Comparison of ENCODE assay signal across 21 cellular contexts in the genomic region with DNA sequence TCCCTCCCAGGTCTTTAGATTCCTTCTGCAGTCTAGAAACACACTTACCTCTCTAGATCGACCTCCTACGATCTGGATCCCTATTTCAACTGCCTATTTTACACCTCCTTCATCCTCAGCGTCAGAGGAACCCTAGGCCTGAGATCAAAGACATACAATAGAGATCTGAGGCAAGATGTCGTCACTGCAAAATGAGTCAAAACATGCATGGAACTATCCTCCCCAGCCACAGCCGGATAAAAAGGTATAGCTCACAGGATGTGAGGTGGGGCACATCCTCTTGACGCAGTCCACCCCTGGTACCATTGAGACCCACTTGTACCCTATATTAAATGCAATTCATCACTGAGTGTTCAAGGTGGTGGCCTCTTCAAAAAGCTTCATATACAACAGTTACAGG.
DNase-seq lines count a peak whose midpoint lies in the region; ATAC-seq and TF ChIP-seq lines count a peak whose summit lies in the region.
"Had no signal": no experiment of that assay in that cellular context is flagged by ENCODE, and none has a peak within 500 bp of the region (broad histone marks: within the 10 kb centered on the region; RNA-seq: fewer than 3 reads in every experiment).

No MANE protein-coding gene starts in this region.

- H3K4me1 Mint-ChIP-seq in activated CD4-positive, alpha-beta memory T cell treated with anti-CD3 and anti-CD28 coated beads, Interleukin-2, amount 10 ng/mL, durations not matched to agents 7 days and 5 days = peaks cover 29% of the 10 kb centered on the region
- H3K4me1 Mint-ChIP-seq: stimulated activated naive B cell treated with anti-CD40 and anti-IgM and Interleukin-4, amounts not matched to agents 10 μg/mL and 1 μg/mL and 100 μg/mL, for 72 hours had no signal

- CTCF ChIA-PET in activated CD4-positive, alpha-beta memory T cell treated with anti-CD3 and anti-CD28 coated beads, Interleukin-2, amount 10 ng/mL, durations not matched to agents 7 days and 5 days (lab: Charles Lee) = interaction anchor here (0.7 to 1.7 kb wide), 3 partner anchors 63 to 465 kb away, joined by 3 to 4 read pairs (median 3); no protein-coding TSS in a partner anchor

- H3K27me3 Mint-ChIP-seq in activated CD4-positive, alpha-beta memory T cell treated with anti-CD3 and anti-CD28 coated beads, Interleukin-2, amount 10 ng/mL, durations not matched to agents 7 days and 5 days = peaks cover 6% of the 10 kb centered on the region
- H3K27me3 Mint-ChIP-seq: brain had no signal

- H3K27me3 ChIP-seq in foreskin keratinocyte = no peaks in the 10 kb centered on the region
- H3K27me3 ChIP-seq: neural progenitor cell, thyroid gland had no signal

- no peak overlapping the region for H3K4me3 Mint-ChIP-seq in activated CD4-positive, alpha-beta memory T cell treated with anti-CD3 and anti-CD28 coated beads, Interleukin-2, amount 10 ng/mL, durations not matched to agents 7 days and 5 days
- H3K4me3 Mint-ChIP-seq: brain; neural progenitor cell; stimulated activated naive B cell treated with anti-CD40 and anti-IgM and Interleukin-4, amounts not matched to agents 10 μg/mL and 1 μg/mL and 100 μg/mL, for 72 hours had no signal

- peak overlapping the region; percentile 58 for H3K27ac Mint-ChIP-seq in activated CD4-positive, alpha-beta memory T cell treated with anti-CD3 and anti-CD28 coated beads, Interleukin-2, amount 10 ng/mL, durations not matched to agents 7 days and 5 days
- H3K27ac Mint-ChIP-seq: brain; neural progenitor cell; stimulated activated naive B cell treated with anti-CD40 and anti-IgM and Interleukin-4, amounts not matched to agents 10 μg/mL and 1 μg/mL and 100 μg/mL, for 72 hours had no signal

- H3K36me3 Mint-ChIP-seq in activated CD4-positive, alpha-beta memory T cell treated with anti-CD3 and anti-CD28 coated beads, Interleukin-2, amount 10 ng/mL, durations not matched to agents 7 days and 5 days (ENCODE audit: low read depth) = no peaks in the 10 kb centered on the region
- H3K36me3 Mint-ChIP-seq: brain, neural progenitor cell had no signal

- no peak overlapping the region for H3K27ac ChIP-seq in foreskin keratinocyte
- H3K27ac ChIP-seq: C4-2B, coronary artery, lower lobe of right lung, neural progenitor cell, thyroid gland had no signal

- TF ChIP-seq CTCF in foreskin keratinocyte (conservative IDR thresholded peaks at IDR 0.05) = no peak

- no peaks in the 10 kb centered on the region for H3K4me1 ChIP-seq in foreskin keratinocyte
- H3K4me1 ChIP-seq: lower lobe of right lung had no signal

- POLR2A ChIA-PET in activated CD4-positive, alpha-beta memory T cell treated with anti-CD3 and anti-CD28 coated beads, Interleukin-2, amount 10 ng/mL, durations not matched to agents 7 days and 5 days (lab: Charles Lee) = no interaction called here

- peak; percentile 3 to 4 for DNase-seq in stimulated activated CD4-positive, alpha-beta T cell treated with anti-CD3 and anti-CD28 coated beads, Interleukin-15, amount 100 ng/mL, for 48 hours (ENCODE audit: low read depth in 2 of 2)
- no peak for DNase-seq in stimulated activated CD4-positive, alpha-beta T cell treated with anti-CD3 and anti-CD28 coated beads, Interleukin-2, amount 100 ng/mL, for 24 hours
- peak; percentile 7 for DNase-seq in SW480 (ENCODE audit: low spot score)
- peak; percentile 61 for DNase-seq in activated CD4-positive, alpha-beta memory T cell treated with anti-CD3 and anti-CD28 coated beads, Interleukin-2, amount 10 ng/mL, durations not matched to agents 7 days and 5 days
- peak in 1 of 2 donors; percentile 22 for DNase-seq in foreskin keratinocyte
- no peak for DNase-seq in globus pallidus (ENCODE audit: low spot score)
- DNase-seq in NCI-H2227 treated with DMSO at 0.1 percent for 48 hours (lab: John Stamatoyannopoulos, UW) = no peak
- DNase-seq in SW 1271 (lab: John Stamatoyannopoulos, UW) = no peak
- DNase-seq: GF-D8; Kasumi-1; lower lobe of right lung; NCI-H1048; NCI-H187 treated with DMSO at 0.1 percent for 48 hours; posterior cingulate gyrus; stimulated activated naive B cell treated with anti-CD40 and anti-IgM and Interleukin-4, amounts not matched to agents 10 μg/mL and 1 μg/mL and 100 μg/mL, for 72 hours; thyroid gland had no signal

- no peaks in the 10 kb centered on the region for H3K9me3 Mint-ChIP-seq in activated CD4-positive, alpha-beta memory T cell treated with anti-CD3 and anti-CD28 coated beads, Interleukin-2, amount 10 ng/mL, durations not matched to agents 7 days and 5 days
- H3K9me3 Mint-ChIP-seq: brain; neural progenitor cell; stimulated activated naive B cell treated with anti-CD40 and anti-IgM and Interleukin-4, amounts not matched to agents 10 μg/mL and 1 μg/mL and 100 μg/mL, for 72 hours had no signal

- peak; percentile 69 for ATAC-seq in foreskin keratinocyte
- ATAC-seq: lower lobe of right lung; sciatic nerve; stimulated activated naive B cell treated with anti-CD40 and anti-IgM and Interleukin-4, amounts not matched to agents 10 μg/mL and 1 μg/mL and 100 μg/mL, for 72 hours had no signal

Comparison
In these comparisons a context has a peak if more than half of its experiments do, and no peak if none do; other contexts are left out.
1. DNase-seq: peak in stimulated activated CD4-positive, alpha-beta T cell treated with anti-CD3 and anti-CD28 coated beads, Interleukin-15, amount 100 ng/mL, for 48 hours (2 of 2), SW480 (single experiment) and activated CD4-positive, alpha-beta memory T cell treated with anti-CD3 and anti-CD28 coated beads, Interleukin-2, amount 10 ng/mL, durations not matched to agents 7 days and 5 days (single experiment); none in stimulated activated CD4-positive, alpha-beta T cell treated with anti-CD3 and anti-CD28 coated beads, Interleukin-2, amount 100 ng/mL, for 24 hours (0 of 2), globus pallidus (single experiment), NCI-H2227 treated with DMSO at 0.1 percent for 48 hours (single experiment) and SW 1271 (0 of 2).